Comparison of ENCODE assay signal across 20 cellular contexts in genomic region chr6:106081715-106082114, GRCh38.
"Had no signal": no experiment of that assay in that cellular context is flagged by ENCODE, and none has a peak within 500 bp of the region (broad histone marks: within the 10 kb centered on the region; RNA-seq: fewer than 3 reads in every experiment).

No MANE protein-coding gene starts in this region.

- ATAC-seq: activated CD4-positive, CD25-positive, alpha-beta regulatory T cell treated with anti-CD3 and anti-CD28 coated beads, Interleukin-2, amount 50 U/mL, for 24 hours; esophagus mucosa; naive thymus-derived CD4-positive, alpha-beta T cell; right cardiac atrium had no signal

- H3K4me3 ChIP-seq: breast epithelium, neural progenitor cell, prostate gland, stomach, vagina had no signal

- H3K9me3 ChIP-seq: breast epithelium, prostate gland, stomach, vagina had no signal

- H3K4me3 Mint-ChIP-seq: naive thymus-derived CD4-positive, alpha-beta T cell; neural progenitor cell had no signal

- H3K27ac ChIP-seq: breast epithelium, prostate gland, stomach, vagina had no signal

- H3K9me3 Mint-ChIP-seq: naive thymus-derived CD4-positive, alpha-beta T cell; neural progenitor cell had no signal

- DNase-seq: activated CD8-positive, alpha-beta memory T cell treated with anti-CD3 and anti-CD28 coated beads for 24 hours; activated CD8-positive, alpha-beta memory T cell treated with anti-CD3 and anti-CD28 coated beads, Interleukin-2, amount 50 U/mL, for 48 hours; activated effector memory CD4-positive, alpha-beta T cell treated with anti-CD3 and anti-CD28 coated beads, Interleukin-2, amount 50 U/mL, for 16 hours; activated naive CD4-positive, alpha-beta T cell treated with anti-CD3 and anti-CD28 coated beads, Interleukin-2, amount 50 U/mL, for 16 hours; activated T-cell treated with anti-CD3 and anti-CD28 coated beads, Interleukin-2, amount 50 U/mL, for 48 hours; cerebellar nuclear complex; cortex of kidney; effector CD4-positive, alpha-beta T cell; mesenchymal stem cell; naive thymus-derived CD4-positive, alpha-beta T cell; right cardiac atrium; stomach; trophoblast cell had no signal

- H3K27me3 ChIP-seq: breast epithelium, vagina had no signal

- FAIRE-seq: astrocyte had no signal

- H3K4me1 ChIP-seq: breast epithelium, prostate gland had no signal

- H3K36me3 Mint-ChIP-seq: neural progenitor cell had no signal

- H3K27ac Mint-ChIP-seq: neural progenitor cell had no signal

- H3K36me3 ChIP-seq: breast epithelium, neural progenitor cell, prostate gland, stomach, vagina had no signal
